ENCODE assay signal across 27 cellular contexts in genomic region chr3:22700876-22701275, GRCh38.
DNase-seq lines count a peak whose midpoint lies in the region; ATAC-seq, FAIRE-seq and TF ChIP-seq lines count a peak whose summit lies in the region.
"Had no signal": no experiment of that assay in that cellular context is flagged by ENCODE, and none has a peak within 500 bp of the region (broad histone marks: within the 10 kb centered on the region; RNA-seq: fewer than 3 reads in every experiment).

No MANE protein-coding gene starts in this region.

- no peaks in the 10 kb centered on the region for H3K36me3 Mint-ChIP-seq in mesothelial cell of epicardium
- H3K36me3 Mint-ChIP-seq: CD14-positive monocyte; CD4-positive, alpha-beta memory T cell; CD4-positive, CD25-positive, alpha-beta regulatory T cell; CD8-positive, alpha-beta memory T cell had no signal

- no peaks in the 10 kb centered on the region for H3K36me3 ChIP-seq in small intestine (ENCODE audit: control insufficient read depth in 2 of 2, insufficient read depth in 2 of 2, low read length in 2 of 2)
- H3K36me3 ChIP-seq: BE2C, BLaER1 had no signal

- H3K4me1 Mint-ChIP-seq in mesothelial cell of epicardium = no peaks in the 10 kb centered on the region
- H3K4me1 Mint-ChIP-seq: CD4-positive, alpha-beta memory T cell; CD4-positive, CD25-positive, alpha-beta regulatory T cell; CD8-positive, alpha-beta memory T cell had no signal

- no peaks in the 10 kb centered on the region for H3K9me3 ChIP-seq in small intestine (ENCODE audit: control insufficient read depth, low read depth)
- H3K9me3 ChIP-seq: BE2C, BLaER1 had no signal

- H3K9me3 Mint-ChIP-seq in mesothelial cell of epicardium = no peaks in the 10 kb centered on the region

- ATAC-seq in GM19463 (IDR thresholded peaks at IDR 0.05; ENCODE audit: unreplicated experiment) (no peak), HG02973 (IDR thresholded peaks at IDR 0.05; ENCODE audit: unreplicated experiment) (no peak)

- no peak overlapping the region for H3K4me3 Mint-ChIP-seq in mesothelial cell of epicardium
- H3K4me3 Mint-ChIP-seq: CD14-positive monocyte; CD4-positive, alpha-beta memory T cell; CD4-positive, CD25-positive, alpha-beta regulatory T cell had no signal

- FAIRE-seq in A204.1 (lab: Jason Lieb, UNC) (peak; percentile 37), frontal cortex (lab: Jason Lieb, UNC) (peak; percentile 8), small intestine (lab: Jason Lieb, UNC) (peak; percentile 10)
- FAIRE-seq: GM12891, GM19239 had no signal

- H3K4me1 ChIP-seq in small intestine (ENCODE audit: control insufficient read depth in 2 of 2, insufficient read depth in 1 of 2, low read depth in 1 of 2, low read length in 1 of 2) = no peaks in the 10 kb centered on the region
- H3K4me1 ChIP-seq: BE2C, BLaER1 had no signal

- H3K4me3 ChIP-seq in small intestine (ENCODE audit: low read depth in 1 of 2, low read length in 2 of 2) = no peak overlapping the region
- H3K4me3 ChIP-seq: BLaER1 had no signal

- no peak overlapping the region for H3K27ac Mint-ChIP-seq in mesothelial cell of epicardium
- H3K27ac Mint-ChIP-seq: CD14-positive monocyte; CD4-positive, alpha-beta memory T cell; CD4-positive, CD25-positive, alpha-beta regulatory T cell; CD8-positive, alpha-beta memory T cell had no signal

- DNase-seq in frontal cortex (ENCODE audit: low spot score in 2 of 2) (no peak), mesothelial cell of epicardium (ENCODE audit: low spot score in 2 of 2, unreplicated experiment in 2 of 2) (no peak), small intestine (no peak), RPMI8226 (no peak)
- no peak for DNase-seq in activated effector memory CD4-positive, alpha-beta T cell treated with Interleukin-2 at 50 U/mL for 16 hours
- DNase-seq: ACHN; BE2C; C1 segment of cervical spinal cord; CD4-positive, alpha-beta memory T cell; CD4-positive, CD25-positive, alpha-beta regulatory T cell; CD8-positive, alpha-beta memory T cell; COR-L47; DMS 273 treated with DMSO at 0.1 percent for 48 hours; DMS153; DMS53; DMS79; DND-41; EL; GF-D8 had no signal

- no peaks in the 10 kb centered on the region for H3K27me3 ChIP-seq in small intestine (ENCODE audit: control insufficient read depth in 2 of 2, insufficient read depth in 2 of 2, low read length in 2 of 2)
- H3K27me3 ChIP-seq: BE2C, BLaER1 had no signal

- H3K27me3 Mint-ChIP-seq in mesothelial cell of epicardium (ENCODE audit: low read depth) = no peaks in the 10 kb centered on the region
- H3K27me3 Mint-ChIP-seq: CD4-positive, alpha-beta memory T cell; CD4-positive, CD25-positive, alpha-beta regulatory T cell; CD8-positive, alpha-beta memory T cell had no signal

- no peak overlapping the region for H3K27ac ChIP-seq in small intestine (ENCODE audit: low read depth in 1 of 2, low read length in 1 of 2)
- H3K27ac ChIP-seq: 22Rv1, BLaER1 had no signal

- TF ChIP-seq CTCF in mesothelial cell of epicardium (IDR thresholded peaks at IDR 0.05; ENCODE audit: unreplicated experiment) = peak; percentile 65
